17 cellular contexts compared by ENCODE assay signal in genomic region chr6:47084530-47084929, GRCh38. TPM values are rescaled to one million over a fixed set of nuclear protein-coding genes. Genes with fewer than 3 reads are reported as not detected.
DNase-seq lines count a peak whose midpoint lies in the region; ATAC-seq and TF ChIP-seq lines count a peak whose summit lies in the region.
"Had no signal": no experiment of that assay in that cellular context is flagged by ENCODE, and none has a peak within 500 bp of the region (broad histone marks: within the 10 kb centered on the region; RNA-seq: fewer than 3 reads in every experiment).

No MANE protein-coding gene starts in this region.

- TF ChIP-seq CTCF in esophagus muscularis mucosa (IDR thresholded peaks at IDR 0.05) (no peak), progenitor cell of endocrine pancreas (IDR thresholded peaks at IDR 0.05; ENCODE audit: unreplicated experiment) (no peak), colonic mucosa (IDR thresholded peaks at IDR 0.05) (no peak)

- no peaks in the 10 kb centered on the region for H3K36me3 Mint-ChIP-seq in progenitor cell of endocrine pancreas (ENCODE audit: insufficient read depth)
- H3K36me3 Mint-ChIP-seq: CD14-positive monocyte had no signal

- TF ChIP-seq POLR2A in esophagus muscularis mucosa (IDR thresholded peaks at IDR 0.05; ENCODE audit: low read depth): no peak

- 89% methylated on average over 1 of the region's 1 CpG for WGBS in esophagus muscularis mucosa

- no peak overlapping the region for H3K4me3 Mint-ChIP-seq in progenitor cell of endocrine pancreas (ENCODE audit: low read depth)
- H3K4me3 Mint-ChIP-seq: CD14-positive monocyte had no signal

- H3K36me3 ChIP-seq in esophagus muscularis mucosa (no peaks in the 10 kb centered on the region), colonic mucosa (no peaks in the 10 kb centered on the region)
- H3K36me3 ChIP-seq: MG63 had no signal

- H3K9me3 Mint-ChIP-seq in progenitor cell of endocrine pancreas (ENCODE audit: low read depth): no peaks in the 10 kb centered on the region

- peaks cover 5% of the 10 kb centered on the region for H3K4me1 Mint-ChIP-seq in progenitor cell of endocrine pancreas (ENCODE audit: low read depth)

- DNase-seq in esophagus muscularis mucosa (ENCODE audit: extremely low spot score) (no peak), left colon (no peak), progenitor cell of endocrine pancreas (ENCODE audit: low spot score, unreplicated experiment) (no peak), MV-4-11 (lab: John Stamatoyannopoulos, UW) (no peak), colonic mucosa (no peak)
- no peak for DNase-seq in stimulated activated CD4-positive, alpha-beta T cell treated with anti-CD3 and anti-CD28 coated beads, Interleukin-4, amount 100 ng/mL, for 1 hour
- DNase-seq: Caco-2, MG63, NCI-H2029, NCI-H2171 treated with DMSO at 0.1 percent for 48 hours, NCI-H774, SHP77 treated with DMSO at 0.1 percent for 48 hours had no signal

- TF ChIP-seq EP300 in Ishikawa (IDR thresholded peaks at IDR 0.05; ENCODE audit: borderline replicate concordance) (no peak), esophagus muscularis mucosa (IDR thresholded peaks at IDR 0.05) (no peak)

- no peaks in the 10 kb centered on the region for H3K27me3 Mint-ChIP-seq in progenitor cell of endocrine pancreas

- H3K4me3 ChIP-seq in esophagus muscularis mucosa (no peak overlapping the region), colonic mucosa (no peak overlapping the region)
- H3K4me3 ChIP-seq: A549, MG63 had no signal

- no peaks in the 10 kb centered on the region for H3K27me3 ChIP-seq in esophagus muscularis mucosa
- H3K27me3 ChIP-seq in colonic mucosa: no peaks in the 10 kb centered on the region
- H3K27me3 ChIP-seq: MG63 had no signal

- ATAC-seq in left colon (peak; percentile 24), GM21723 (IDR thresholded peaks at IDR 0.05; ENCODE audit: unreplicated experiment) (no peak)
- ATAC-seq: A549 had no signal

- peak overlapping the region; percentile 25 for H3K27ac Mint-ChIP-seq in progenitor cell of endocrine pancreas
- H3K27ac Mint-ChIP-seq: CD14-positive monocyte had no signal

- no peak for TF ChIP-seq RAD21 in Ishikawa (IDR thresholded peaks at IDR 0.05; ENCODE audit: low read depth)

- peak overlapping the region; percentile 5 to 68 (median 66) for H3K27ac ChIP-seq in esophagus muscularis mucosa (replicated peaks in 1 of 4)
- no peak overlapping the region for H3K27ac ChIP-seq in colonic mucosa
- H3K27ac ChIP-seq: A549 had no signal

- no peaks in the 10 kb centered on the region for H3K9me3 ChIP-seq in esophagus muscularis mucosa
- no peaks in the 10 kb centered on the region for H3K9me3 ChIP-seq in colonic mucosa
- H3K9me3 ChIP-seq: A549, Caco-2, MG63 had no signal

- peaks cover 17 to 37% (median 28%) of the 10 kb centered on the region in 4 donors for H3K4me1 ChIP-seq in esophagus muscularis mucosa
- H3K4me1 ChIP-seq in colonic mucosa: no peaks in the 10 kb centered on the region
- H3K4me1 ChIP-seq: A549 had no signal

- H3K9ac ChIP-seq in colonic mucosa (ENCODE audit: low read depth in 2 of 2, low read length in 2 of 2): no peak overlapping the region

- intact Hi-C loops in esophagus muscularis mucosa (cut with DNase I): no loop called here
- intact Hi-C loops in left colon (cut with DNase I, micrococcal nuclease): no loop called here
- intact Hi-C loops in colonic mucosa (cut with DNase I): no loop called here

TF ChIP-seq in Ishikawa, 13 proteins besides CTCF, POLR2A, EP300 and RAD21:
- TF ChIP-seq, protein P1, sequence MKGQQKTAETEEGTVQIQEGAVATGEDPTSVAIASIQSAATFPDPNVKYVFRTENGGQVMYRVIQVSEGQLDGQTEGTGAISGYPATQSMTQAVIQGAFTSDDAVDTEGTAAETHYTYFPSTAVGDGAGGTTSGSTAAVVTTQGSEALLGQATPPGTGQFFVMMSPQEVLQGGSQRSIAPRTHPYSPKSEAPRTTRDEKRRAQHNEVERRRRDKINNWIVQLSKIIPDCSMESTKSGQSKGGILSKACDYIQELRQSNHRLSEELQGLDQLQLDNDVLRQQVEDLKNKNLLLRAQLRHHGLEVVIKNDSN (IDR thresholded peaks at IDR 0.05): 0 out of 2 replicates have a peak, but pooled peaks have one; percentile 16
- TF ChIP-seq, protein P2, sequence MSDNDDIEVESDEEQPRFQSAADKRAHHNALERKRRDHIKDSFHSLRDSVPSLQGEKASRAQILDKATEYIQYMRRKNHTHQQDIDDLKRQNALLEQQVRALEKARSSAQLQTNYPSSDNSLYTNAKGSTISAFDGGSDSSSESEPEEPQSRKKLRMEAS (IDR thresholded peaks at IDR 0.05): no peak
- no peak for TF ChIP-seq NFIC (IDR thresholded peaks at IDR 0.05)

RNA-seq across cellular contexts. Expression of gene ADGRF1, which starts 42.4 kb away (rescaled TPM):
- total RNA-seq in esophagus muscularis mucosa (under 1 TPM in 1 of 4 donors, not detected in 3; 0.83 TPM), left colon (1 to 10 TPM in 1 of 2 donors, under 1 TPM in 1; 0.52 to 2.1 TPM), progenitor cell of endocrine pancreas (0.12 and 0.93 TPM in 2 replicates), colonic mucosa (1 to 10 TPM; 1.7 to 2.0 TPM)
- total RNA-seq: NCI-H460 had no signal
